Comparison of ENCODE assay signal across 28 cellular contexts in genomic region chrX:122818068-122818467, GRCh38.
"Had no signal": no experiment of that assay in that cellular context is flagged by ENCODE, and none has a peak within 500 bp of the region (broad histone marks: within the 10 kb centered on the region; RNA-seq: fewer than 3 reads in every experiment).

No MANE protein-coding gene starts in this region.

- H3K27ac ChIP-seq: stomach, suprapubic skin, testis, thoracic aorta, thyroid gland, tibial artery, tibial nerve, transverse colon, upper lobe of left lung, upper lobe of right lung, uterus, vagina had no signal

- H3K9me3 ChIP-seq: stomach, suprapubic skin, testis, thoracic aorta, thyroid gland, tibial artery, transverse colon, upper lobe of left lung, upper lobe of right lung, uterus, vagina had no signal

- H3K36me3 Mint-ChIP-seq: stimulated activated effector memory CD8-positive, alpha-beta T cell treated with anti-CD3 and anti-CD28 coated beads, Interleukin-12 subunit alpha, Interleukin-12 subunit beta, amount 100 ng/mL, for 72 hours; stimulated activated memory B cell treated with anti-CD40 and anti-IgM and Interleukin-4, amounts not matched to agents 10 μg/mL and 1 μg/mL and 100 μg/mL, for 72 hours; stimulated activated naive B cell treated with anti-CD40 and anti-IgM and Interleukin-4, amounts not matched to agents 10 μg/mL and 1 μg/mL and 100 μg/mL, for 72 hours; type B pancreatic cell had no signal

- DNase-seq: stimulated activated CD4-positive, alpha-beta T cell treated with anti-CD3 and anti-CD28 coated beads, Interleukin-2, amount 100 ng/mL, for 48 hours; stimulated activated CD4-positive, alpha-beta T cell treated with anti-CD3 and anti-CD28 coated beads, Interleukin-4, amount 100 ng/mL, for 1 hour; stimulated activated CD4-positive, alpha-beta T cell treated with anti-CD3 and anti-CD28 coated beads, Interleukin-4, amount 100 ng/mL, for 24 hours; stimulated activated CD4-positive, alpha-beta T cell treated with anti-CD3 and anti-CD28 coated beads, Interleukin-4, amount 100 ng/mL, for 4 hours; stimulated activated CD8-positive, alpha-beta memory T cell treated with anti-CD3 and anti-CD28 coated beads, Interleukin-4, amount 100 ng/mL, for 48 hours; stimulated activated naive B cell treated with anti-CD40 and anti-IgM and Interleukin-4, amounts not matched to agents 10 μg/mL and 1 μg/mL and 100 μg/mL, for 72 hours; stimulated activated naive CD4-positive, alpha-beta T cell; stimulated activated naive CD4-positive, alpha-beta T cell treated with Interleukin-2 at 50 U/mL for 16 hours; stimulated activated naive CD8-positive, alpha-beta T cell treated with anti-CD3 and anti-CD28 coated beads, Interleukin-15, amount 100 ng/mL, for 72 hours; stimulated activated naive CD8-positive, alpha-beta T cell treated with anti-CD3 and anti-CD28 coated beads, Interleukin-15, Interleukin-2, amounts not matched to agents 100 U/mL and 50 U/mL, for 24 hours; stomach; testis; thyroid gland; tibial artery; transverse colon; trophoblast cell; upper lobe of right lung; uterus had no signal

- H3K36me3 ChIP-seq: stomach, suprapubic skin, thoracic aorta, thyroid gland, tibial artery, tibial nerve, transverse colon, upper lobe of left lung, upper lobe of right lung, uterus, vagina had no signal

- H3K27ac Mint-ChIP-seq: stimulated activated effector memory CD8-positive, alpha-beta T cell treated with anti-CD3 and anti-CD28 coated beads, Interleukin-12 subunit alpha, Interleukin-12 subunit beta, amount 100 ng/mL, for 72 hours; stimulated activated memory B cell treated with anti-CD40 and anti-IgM and Interleukin-4, amounts not matched to agents 10 μg/mL and 1 μg/mL and 100 μg/mL, for 72 hours; stimulated activated naive B cell treated with anti-CD40 and anti-IgM and Interleukin-4, amounts not matched to agents 10 μg/mL and 1 μg/mL and 100 μg/mL, for 72 hours; stimulated activated naive CD8-positive, alpha-beta T cell treated with anti-CD3 and anti-CD28 coated beads, Interleukin-15, amount 100 ng/mL, for 72 hours; stimulated activated naive CD8-positive, alpha-beta T cell treated with anti-CD3 and anti-CD28 coated beads, Interleukin-15, Interleukin-2, amounts not matched to agents 100 ng/mL and 50 ng/mL, for 24 hours; type B pancreatic cell had no signal

- H3K4me3 ChIP-seq: stomach, suprapubic skin, testis, thoracic aorta, thyroid gland, tibial artery, tibial nerve, transverse colon, upper lobe of left lung, upper lobe of right lung, uterus, vagina had no signal

- H3K27me3 Mint-ChIP-seq: stimulated activated memory B cell treated with anti-CD40 and anti-IgM and Interleukin-4, amounts not matched to agents 10 μg/mL and 1 μg/mL and 100 μg/mL, for 72 hours; stimulated activated naive B cell treated with anti-CD40 and anti-IgM and Interleukin-4, amounts not matched to agents 10 μg/mL and 1 μg/mL and 100 μg/mL, for 72 hours; stimulated activated naive CD8-positive, alpha-beta T cell treated with anti-CD3 and anti-CD28 coated beads, Interleukin-15, amount 100 ng/mL, for 72 hours; stimulated activated naive CD8-positive, alpha-beta T cell treated with anti-CD3 and anti-CD28 coated beads, Interleukin-15, Interleukin-2, amounts not matched to agents 100 ng/mL and 50 ng/mL, for 24 hours; type B pancreatic cell had no signal

- ATAC-seq: stimulated activated effector memory CD8-positive, alpha-beta T cell treated with anti-CD3 and anti-CD28 coated beads, Interleukin-12 subunit alpha, Interleukin-12 subunit beta, amount 100 ng/mL, for 72 hours; stimulated activated memory B cell treated with anti-CD40 and anti-IgM and Interleukin-4, amounts not matched to agents 10 μg/mL and 1 μg/mL and 100 μg/mL, for 72 hours; stimulated activated naive B cell treated with anti-CD40 and anti-IgM and Interleukin-4, amounts not matched to agents 10 μg/mL and 1 μg/mL and 100 μg/mL, for 72 hours; stimulated activated naive CD8-positive, alpha-beta T cell treated with anti-CD3 and anti-CD28 coated beads, Interleukin-15, amount 100 ng/mL, for 72 hours; stimulated activated naive CD8-positive, alpha-beta T cell treated with anti-CD3 and anti-CD28 coated beads, Interleukin-15, Interleukin-2, amounts not matched to agents 100 U/mL and 50 U/mL, for 24 hours; upper lobe of right lung had no signal

- H3K4me1 ChIP-seq: stomach, suprapubic skin, testis, thyroid gland, tibial artery, tibial nerve, transverse colon, upper lobe of left lung, upper lobe of right lung, uterus, vagina had no signal

- FAIRE-seq: urothelium cell line had no signal

- H3K4me3 Mint-ChIP-seq: stimulated activated effector memory CD8-positive, alpha-beta T cell treated with anti-CD3 and anti-CD28 coated beads, Interleukin-12 subunit alpha, Interleukin-12 subunit beta, amount 100 ng/mL, for 72 hours; stimulated activated memory B cell treated with anti-CD40 and anti-IgM and Interleukin-4, amounts not matched to agents 10 μg/mL and 1 μg/mL and 100 μg/mL, for 72 hours; stimulated activated naive B cell treated with anti-CD40 and anti-IgM and Interleukin-4, amounts not matched to agents 10 μg/mL and 1 μg/mL and 100 μg/mL, for 72 hours; stimulated activated naive CD8-positive, alpha-beta T cell treated with anti-CD3 and anti-CD28 coated beads, Interleukin-15, amount 100 ng/mL, for 72 hours; stimulated activated naive CD8-positive, alpha-beta T cell treated with anti-CD3 and anti-CD28 coated beads, Interleukin-15, Interleukin-2, amounts not matched to agents 100 ng/mL and 50 ng/mL, for 24 hours; type B pancreatic cell had no signal

- H3K4me1 Mint-ChIP-seq: stimulated activated effector memory CD8-positive, alpha-beta T cell treated with anti-CD3 and anti-CD28 coated beads, Interleukin-12 subunit alpha, Interleukin-12 subunit beta, amount 100 ng/mL, for 72 hours; stimulated activated memory B cell treated with anti-CD40 and anti-IgM and Interleukin-4, amounts not matched to agents 10 μg/mL and 1 μg/mL and 100 μg/mL, for 72 hours; stimulated activated naive B cell treated with anti-CD40 and anti-IgM and Interleukin-4, amounts not matched to agents 10 μg/mL and 1 μg/mL and 100 μg/mL, for 72 hours; stimulated activated naive CD8-positive, alpha-beta T cell treated with anti-CD3 and anti-CD28 coated beads, Interleukin-15, amount 100 ng/mL, for 72 hours had no signal
